Comparison of ENCODE assay signal across 27 cellular contexts in the genomic region with DNA sequence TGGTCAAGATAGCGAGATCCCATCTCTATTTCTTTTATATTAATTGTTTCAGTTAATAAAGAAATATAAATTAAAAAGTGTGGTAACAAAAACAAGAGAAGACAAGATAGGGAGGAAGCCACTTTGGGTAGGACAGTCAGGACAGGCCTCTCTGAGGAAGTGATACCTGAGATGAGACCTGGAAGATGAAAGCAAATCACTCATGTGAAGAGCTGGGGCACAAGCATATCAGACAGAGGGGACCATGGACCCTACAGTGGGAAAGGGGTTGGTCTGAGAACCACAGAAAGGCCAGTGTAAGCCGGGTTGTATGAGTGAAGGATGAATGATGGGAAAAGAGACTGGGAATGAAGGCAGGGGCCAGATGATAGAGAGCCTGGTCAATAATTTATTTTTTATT. TPM values are rescaled to one million over a fixed set of nuclear protein-coding genes. Genes with fewer than 3 reads are reported as not detected.
A peak's percentile ranks its signal among the peaks of the same experiment; 100 is the strongest.
DNase-seq lines count a peak whose midpoint lies in the region; ATAC-seq and TF ChIP-seq lines count a peak whose summit lies in the region.
"Had no signal": no experiment of that assay in that cellular context is flagged by ENCODE, and none has a peak within 500 bp of the region (broad histone marks: within the 10 kb centered on the region; RNA-seq: fewer than 3 reads in every experiment).

No MANE protein-coding gene starts in this region.

- H3K9me3 ChIP-seq in OCI-LY7 (ENCODE audit: low read length): no peaks in the 10 kb centered on the region
- H3K9me3 ChIP-seq: adrenal gland, gastroesophageal sphincter had no signal

- H3K9me3 Mint-ChIP-seq in natural killer cell: no peaks in the 10 kb centered on the region
- no peaks in the 10 kb centered on the region for H3K9me3 Mint-ChIP-seq in natural killer cell treated with Interleukin-12 subunit alpha and Interleukin-12 subunit beta and Interleukin-15 and Interleukin-18, amount 100 ng/mL, for 72 hours
- H3K9me3 Mint-ChIP-seq in activated CD4-positive, alpha-beta memory T cell treated with anti-CD3 and anti-CD28 coated beads for 36 hours: no peaks in the 10 kb centered on the region
- H3K9me3 Mint-ChIP-seq: activated CD8-positive, alpha-beta T cell treated with anti-CD3 and anti-CD28 coated beads for 36 hours; CD8-positive, alpha-beta memory T cell had no signal

- BruUV-seq in OCI-LY7 (replicated peaks; lab: Mats Ljungman, UMichigan): no TSS peak

- no peak for TF ChIP-seq CTCF in natural killer cell (IDR thresholded peaks at IDR 0.05)
- TF ChIP-seq CTCF in OCI-LY7 (conservative IDR thresholded peaks at IDR 0.05; ENCODE audit: low read length): no peak

- peaks cover 11% of the 10 kb centered on the region for H4K20me1 ChIP-seq in OCI-LY7 (ENCODE audit: insufficient read depth, low read length)

- DNase-seq in natural killer cell (no peak), OCI-LY7 (ENCODE audit: low spot score) (peak; percentile 62), NCI-H524 (lab: John Stamatoyannopoulos, UW) (no peak)
- no peak for DNase-seq in natural killer cell treated with Interleukin-12 subunit alpha and Interleukin-12 subunit beta and Interleukin-15 and Interleukin-18, amount 100 ng/mL, for 72 hours (ENCODE audit: low spot score)
- DNase-seq in activated T-cell treated with anti-CD3 and anti-CD28 coated beads, Interleukin-2, amount 50 U/mL, for 1 hour: no peak
- no peak for DNase-seq in stimulated activated CD4-positive, alpha-beta T cell treated with anti-CD3 and anti-CD28 coated beads, Interleukin-2, amount 100 ng/mL, for 48 hours
- DNase-seq in activated CD4-positive, alpha-beta memory T cell treated with anti-CD3 and anti-CD28 coated beads for 36 hours: no peak
- DNase-seq: 8988T; activated CD8-positive, alpha-beta T cell treated with anti-CD3 and anti-CD28 coated beads for 36 hours; adrenal gland; CD8-positive, alpha-beta memory T cell; DMS53; effector memory CD4-positive, alpha-beta T cell; Kasumi-1; NCI-H187; NCI-H2227 treated with DMSO at 0.1 percent for 48 hours; NCI-H82; nucleus accumbens; OCI-M1; Right ventricle myocardium superior; stimulated activated naive CD8-positive, alpha-beta T cell treated with anti-CD3 and anti-CD28 coated beads, Interleukin-15, Interleukin-2, amounts not matched to agents 100 U/mL and 50 U/mL, for 24 hours; T1000 had no signal

- peaks cover 32% of the 10 kb centered on the region for H3K79me2 ChIP-seq in OCI-LY7 (ENCODE audit: insufficient read depth, low read depth, low read length)

- POLR2A ChIA-PET in OCI-LY7 (lab: Charles Lee): interaction anchor here (0.6 to 1.3 kb wide), 7 partner anchors 10 to 167 kb away, joined by 3 to 7 read pairs (median 4); no protein-coding TSS in a partner anchor
- POLR2A ChIA-PET in activated CD4-positive, alpha-beta memory T cell treated with anti-CD3 and anti-CD28 coated beads for 36 hours (lab: Charles Lee): no interaction called here

- no peak overlapping the region for H2AFZ ChIP-seq in OCI-LY7 (ENCODE audit: low read length)

- CTCF ChIA-PET in OCI-LY7 (lab: Charles Lee; ENCODE audit: unreplicated experiment): interaction anchor here (0.9 kb wide), 1 partner anchor 113 kb away, joined by 3 read pairs; no protein-coding TSS in a partner anchor
- CTCF ChIA-PET in activated CD4-positive, alpha-beta memory T cell treated with anti-CD3 and anti-CD28 coated beads for 36 hours (lab: Charles Lee): interaction anchor here (2.1 kb wide), 1 partner anchor 10 kb away, joined by 4 read pairs; no protein-coding TSS in a partner anchor

- peaks cover 25 to 34% of the 10 kb centered on the region in 2 donors for H3K4me1 Mint-ChIP-seq in natural killer cell
- H3K4me1 Mint-ChIP-seq in natural killer cell treated with Interleukin-12 subunit alpha and Interleukin-12 subunit beta and Interleukin-15 and Interleukin-18, amount 100 ng/mL, for 72 hours (ENCODE audit: low read depth in 2 of 2): peaks cover 25 to 29% of the 10 kb centered on the region in 2 donors
- H3K4me1 Mint-ChIP-seq in activated CD4-positive, alpha-beta memory T cell treated with anti-CD3 and anti-CD28 coated beads for 36 hours (ENCODE audit: low read depth): peaks cover 28% of the 10 kb centered on the region

- intact Hi-C loops in natural killer cell (cut with micrococcal nuclease) (no loop called here), OCI-LY7 (cut with micrococcal nuclease; ENCODE audit: unreplicated experiment) (loop anchor here (5.0 kb wide), 1 partner anchor 110 kb away; no protein-coding TSS in a partner anchor)
- intact Hi-C loops in activated CD4-positive, alpha-beta memory T cell treated with anti-CD3 and anti-CD28 coated beads for 36 hours (cut with micrococcal nuclease): loop anchor here (5.0 kb wide), 1 partner anchor 55 kb away; no protein-coding TSS in a partner anchor

- H3K36me3 Mint-ChIP-seq in natural killer cell: no peaks in the 10 kb centered on the region
- peaks cover 5% of the 10 kb centered on the region for H3K36me3 Mint-ChIP-seq in natural killer cell treated with Interleukin-12 subunit alpha and Interleukin-12 subunit beta and Interleukin-15 and Interleukin-18, amount 100 ng/mL, for 72 hours
- H3K36me3 Mint-ChIP-seq in activated CD4-positive, alpha-beta memory T cell treated with anti-CD3 and anti-CD28 coated beads for 36 hours: no peaks in the 10 kb centered on the region

- H3K9me2 ChIP-seq in OCI-LY7 (ENCODE audit: insufficient read depth, low read length): no peaks in the 10 kb centered on the region

- no peak overlapping the region for H3K4me3 ChIP-seq in OCI-LY7 (ENCODE audit: low read depth, low read length, poor library complexity, severe bottlenecking)
- H3K4me3 ChIP-seq: adrenal gland, gastroesophageal sphincter, smooth muscle cell had no signal

- peak overlapping the region; percentile 34 for H3K27ac ChIP-seq in OCI-LY7 (ENCODE audit: low read depth, low read length, poor library complexity, severe bottlenecking)
- H3K27ac ChIP-seq: adrenal gland, gastroesophageal sphincter had no signal

- H3K36me3 ChIP-seq in OCI-LY7 (ENCODE audit: insufficient read depth, low read length): peaks cover 4% of the 10 kb centered on the region; the same call in 1 of the 2 replicates
- H3K36me3 ChIP-seq: adrenal gland, gastroesophageal sphincter had no signal

- peak overlapping the region; percentile 66 for H3K4me2 ChIP-seq in OCI-LY7 (ENCODE audit: low read length)

- peak overlapping the region; percentile 35 for H3K4me3 Mint-ChIP-seq in natural killer cell
- H3K4me3 Mint-ChIP-seq in natural killer cell treated with Interleukin-12 subunit alpha and Interleukin-12 subunit beta and Interleukin-15 and Interleukin-18, amount 100 ng/mL, for 72 hours: no peak overlapping the region
- H3K4me3 Mint-ChIP-seq in activated CD4-positive, alpha-beta memory T cell treated with anti-CD3 and anti-CD28 coated beads for 36 hours: no peak overlapping the region

- peaks cover 14 to 18% of the 10 kb centered on the region in 2 donors for H3K27me3 Mint-ChIP-seq in natural killer cell (ENCODE audit: low read depth in 2 of 2)
- H3K27me3 Mint-ChIP-seq in natural killer cell treated with Interleukin-12 subunit alpha and Interleukin-12 subunit beta and Interleukin-15 and Interleukin-18, amount 100 ng/mL, for 72 hours: peaks cover 12 to 14% of the 10 kb centered on the region in 2 donors
- peaks cover 9% of the 10 kb centered on the region for H3K27me3 Mint-ChIP-seq in activated CD4-positive, alpha-beta memory T cell treated with anti-CD3 and anti-CD28 coated beads for 36 hours

- ATAC-seq in natural killer cell (no peak), GM21576 (IDR thresholded peaks at IDR 0.05; ENCODE audit: unreplicated experiment) (peak; percentile 40)
- no peak for ATAC-seq in natural killer cell treated with Interleukin-12 subunit alpha and Interleukin-12 subunit beta and Interleukin-15 and Interleukin-18, amount 100 ng/mL, for 72 hours
- ATAC-seq: activated CD8-positive, alpha-beta T cell treated with anti-CD3 and anti-CD28 coated beads for 36 hours; esophagus mucosa; gastroesophageal sphincter; stimulated activated naive CD8-positive, alpha-beta T cell treated with anti-CD3 and anti-CD28 coated beads, Interleukin-15, Interleukin-2, amounts not matched to agents 100 U/mL and 50 U/mL, for 24 hours; WTC11 had no signal

- H3K27ac Mint-ChIP-seq in natural killer cell: no peak overlapping the region
- no peak overlapping the region for H3K27ac Mint-ChIP-seq in natural killer cell treated with Interleukin-12 subunit alpha and Interleukin-12 subunit beta and Interleukin-15 and Interleukin-18, amount 100 ng/mL, for 72 hours
- no peak overlapping the region for H3K27ac Mint-ChIP-seq in activated CD4-positive, alpha-beta memory T cell treated with anti-CD3 and anti-CD28 coated beads for 36 hours
- H3K27ac Mint-ChIP-seq: activated CD8-positive, alpha-beta T cell treated with anti-CD3 and anti-CD28 coated beads for 36 hours; CD8-positive, alpha-beta memory T cell had no signal

- peaks cover 34% of the 10 kb centered on the region for H3K4me1 ChIP-seq in OCI-LY7 (ENCODE audit: insufficient read depth, low read length, poor library complexity, severe bottlenecking)

RNA-seq across cellular contexts. Expression of a gene that starts 1.8 kb away (rescaled TPM):
- total RNA-seq in natural killer cell: 100 to 1,000 TPM in 2 of 3 donors, 10 to 100 TPM in 1; 92.0 to 104 (median 102) TPM
- total RNA-seq in natural killer cell treated with Interleukin-12 subunit alpha and Interleukin-12 subunit beta and Interleukin-15 and Interleukin-18, amount 100 ng/mL, for 72 hours: 10 to 100 TPM; 60.0 to 66.8 TPM
- total RNA-seq in OCI-LY7 (2014; rRNA removed; shearing (Covaris generic)): 28.4 and 28.8 TPM in 2 replicates
- 57.7 and 59.2 TPM in 2 replicates for total RNA-seq in OCI-LY7 (2022)
- total RNA-seq in activated CD4-positive, alpha-beta memory T cell treated with anti-CD3 and anti-CD28 coated beads for 36 hours: 10 to 100 TPM; 39.7 to 47.1 TPM

RNA-seq across cellular contexts. Expression of a gene that starts 39.5 kb away (rescaled TPM):
- 1 to 10 TPM; 2.4 to 5.6 (median 3.8) TPM for total RNA-seq in natural killer cell
- 1 to 10 TPM; 1.5 to 1.6 TPM for total RNA-seq in natural killer cell treated with Interleukin-12 subunit alpha and Interleukin-12 subunit beta and Interleukin-15 and Interleukin-18, amount 100 ng/mL, for 72 hours
- total RNA-seq in OCI-LY7 (2014; rRNA removed; shearing (Covaris generic)): 8.1 and 11.0 TPM in 2 replicates
- total RNA-seq in OCI-LY7 (2022): 13.0 and 14.1 TPM in 2 replicates
- total RNA-seq in activated CD4-positive, alpha-beta memory T cell treated with anti-CD3 and anti-CD28 coated beads for 36 hours: 1 to 10 TPM; 8.6 to 9.5 TPM
